10 cellular contexts compared by ENCODE assay signal in genomic region chr2:12262681-12263436, GRCh38.
DNase-seq lines count a peak whose midpoint lies in the region; ATAC-seq and TF ChIP-seq lines count a peak whose summit lies in the region.
"Had no signal": no experiment of that assay in that cellular context is flagged by ENCODE, and none has a peak within 500 bp of the region (broad histone marks: within the 10 kb centered on the region; RNA-seq: fewer than 3 reads in every experiment).

No MANE protein-coding gene starts in this region.

- intact Hi-C loops in left ventricle myocardium inferior (cut with micrococcal nuclease) = no loop called here

- peak; percentile 25 for DNase-seq in EL
- DNase-seq in RWPE2 (ENCODE audit: low spot score) = no peak
- no peak for DNase-seq in left ventricle myocardium inferior
- DNase-seq in activated T-cell treated with anti-CD3 and anti-CD28 coated beads for 4 hours = no peak
- no peak for DNase-seq in GM13976 (ENCODE audit: low spot score)
- no peak for DNase-seq in UCSD-AML1 (lab: John Stamatoyannopoulos, UW; ENCODE audit: unreplicated experiment)
- DNase-seq in NCI-H1048 (lab: John Stamatoyannopoulos, UW) = no peak
- DNase-seq: activated CD4-positive, alpha-beta T cell treated with anti-CD3 and anti-CD28 coated beads, Interleukin-2, amount 50 U/mL, for 48 hours had no signal

- no peaks in the 10 kb centered on the region for H3K27me3 ChIP-seq in RWPE2 (ENCODE audit: insufficient read depth, poor library complexity, severe bottlenecking)
- no peaks in the 10 kb centered on the region for H3K27me3 ChIP-seq in left ventricle myocardium inferior (ENCODE audit: low read depth)

- H3K4me1 ChIP-seq in RWPE2 (ENCODE audit: insufficient read depth, poor library complexity, severe bottlenecking) (peaks cover 3% of the 10 kb centered on the region), left ventricle myocardium inferior (peaks cover 30% of the 10 kb centered on the region)

- in situ Hi-C loops in GM13976 (cut with MboI; ENCODE audit: low sequenced_read_pairs, unreplicated experiment) = no loop called here

- TF ChIP-seq CTCF in RWPE2 (IDR thresholded peaks at IDR 0.05; ENCODE audit: poor library complexity, severe bottlenecking) (no peak), left ventricle myocardium inferior (IDR thresholded peaks at IDR 0.05; ENCODE audit: borderline replicate concordance) (no peak), GM13976 (IDR thresholded peaks at IDR 0.05; ENCODE audit: borderline replicate concordance, control extremely low read depth, extremely low read depth, insufficient read depth, missing control alignments) (no peak)

- no peaks in the 10 kb centered on the region for H3K9me3 ChIP-seq in RWPE2 (ENCODE audit: severe bottlenecking)
- H3K9me3 ChIP-seq in left ventricle myocardium inferior (replicated peaks) = no peaks in the 10 kb centered on the region

- H3K4me3 ChIP-seq in RWPE2 (ENCODE audit: severe bottlenecking) (no peak overlapping the region), left ventricle myocardium inferior (no peak overlapping the region)

- no peaks in the 10 kb centered on the region for H3K36me3 ChIP-seq in RWPE2 (ENCODE audit: low read depth)
- no peaks in the 10 kb centered on the region for H3K36me3 ChIP-seq in left ventricle myocardium inferior

- H3K27ac ChIP-seq in RWPE2 (ENCODE audit: poor library complexity, severe bottlenecking) = no peak overlapping the region
- peak overlapping the region; percentile 11 for H3K27ac ChIP-seq in left ventricle myocardium inferior (replicated peaks)

- ATAC-seq in HG03039 (IDR thresholded peaks at IDR 0.05; ENCODE audit: unreplicated experiment) (peak; percentile 49), RWPE2 (ENCODE audit: low read depth) (peak; percentile 25; the same call in 1 of the 3 replicates)
- ATAC-seq: natural killer cell treated with Interleukin-12 subunit alpha and Interleukin-12 subunit beta and Interleukin-15 and Interleukin-18, amount 100 ng/mL, for 72 hours had no signal
